17 cellular contexts compared by ENCODE assay signal in the genomic region with DNA sequence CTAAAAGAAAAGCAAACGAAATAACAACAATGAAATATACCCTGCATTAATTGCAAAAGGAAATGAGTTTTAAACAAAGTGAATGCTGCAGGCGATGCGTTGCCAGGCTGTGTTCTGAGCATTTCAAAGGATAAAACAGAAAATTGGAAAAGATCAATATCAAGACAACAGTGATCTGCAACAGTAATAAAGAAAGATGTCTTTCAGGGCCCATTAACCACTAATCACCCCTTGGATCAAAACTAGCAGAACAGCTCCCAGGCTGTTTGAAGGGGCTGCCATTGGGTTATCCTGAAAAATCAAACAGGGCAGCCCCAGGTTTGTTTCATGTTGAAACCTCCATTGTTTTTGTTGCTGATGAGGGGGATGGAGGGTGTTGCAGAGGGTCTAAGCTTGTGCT.
DNase-seq lines count a peak whose midpoint lies in the region; ATAC-seq and TF ChIP-seq lines count a peak whose summit lies in the region.
"Had no signal": no experiment of that assay in that cellular context is flagged by ENCODE, and none has a peak within 500 bp of the region (broad histone marks: within the 10 kb centered on the region; RNA-seq: fewer than 3 reads in every experiment).

No MANE protein-coding gene starts in this region.

- no peaks in the 10 kb centered on the region for H3K36me3 ChIP-seq in neural progenitor cell
- H3K36me3 ChIP-seq: BLaER1, HAP-1 had no signal

- no peaks in the 10 kb centered on the region for H3F3A ChIP-seq in neural progenitor cell (ENCODE audit: low read depth)

- no peak overlapping the region for H3K4me3 Mint-ChIP-seq in neural progenitor cell
- H3K4me3 Mint-ChIP-seq in glutamatergic neuron (ENCODE audit: unreplicated experiment), result no peak overlapping the region
- H3K4me3 Mint-ChIP-seq: CD14-positive monocyte; CD4-positive, alpha-beta memory T cell had no signal

- H3K27ac Mint-ChIP-seq in neural progenitor cell, result peak overlapping the region; percentile 24
- no peak overlapping the region for H3K27ac Mint-ChIP-seq in glutamatergic neuron (ENCODE audit: unreplicated experiment)
- H3K27ac Mint-ChIP-seq: CD14-positive monocyte; CD4-positive, alpha-beta memory T cell had no signal

- no peak for TF ChIP-seq CTCF in neural progenitor cell (IDR thresholded peaks at IDR 0.05)
- TF ChIP-seq CTCF in glutamatergic neuron (IDR thresholded peaks at IDR 0.05; ENCODE audit: partially characterized antibody, unreplicated experiment), result no peak

- H3K79me2 ChIP-seq in neural progenitor cell (ENCODE audit: low read depth), result no peaks in the 10 kb centered on the region

- no peaks in the 10 kb centered on the region for H3K4me1 Mint-ChIP-seq in neural progenitor cell
- no peaks in the 10 kb centered on the region for H3K4me1 Mint-ChIP-seq in glutamatergic neuron (ENCODE audit: low read depth, unreplicated experiment)
- H3K4me1 Mint-ChIP-seq: CD14-positive monocyte; CD4-positive, alpha-beta memory T cell had no signal

- no peak overlapping the region for H3K4me3 ChIP-seq in neural progenitor cell
- H3K4me3 ChIP-seq: A549, BLaER1, HAP-1 had no signal

- no peaks in the 10 kb centered on the region for H3K27me3 ChIP-seq in neural progenitor cell
- H3K27me3 ChIP-seq: BLaER1 had no signal

- no peak overlapping the region for H2AFZ ChIP-seq in neural progenitor cell (replicated peaks)

- peaks cover 10% of the 10 kb centered on the region for H3K4me1 ChIP-seq in neural progenitor cell
- H3K4me1 ChIP-seq: A549, BLaER1 had no signal

- H3K9me3 Mint-ChIP-seq in neural progenitor cell (peaks cover 11% of the 10 kb centered on the region), glutamatergic neuron (ENCODE audit: unreplicated experiment) (no peaks in the 10 kb centered on the region)

- no peaks in the 10 kb centered on the region for H4K20me1 ChIP-seq in neural progenitor cell (ENCODE audit: low read depth)
- H4K20me1 ChIP-seq: BLaER1 had no signal

- H3K9me3 ChIP-seq in neural progenitor cell (ENCODE audit: low read depth), result no peaks in the 10 kb centered on the region
- H3K9me3 ChIP-seq: A549 had no signal

- H3K9ac ChIP-seq in neural progenitor cell, result no peak overlapping the region
- H3K9ac ChIP-seq: BLaER1 had no signal

- H3K4me2 ChIP-seq in neural progenitor cell, result no peak overlapping the region
- H3K4me2 ChIP-seq: A549, BLaER1 had no signal

- ATAC-seq in SK-N-SH treated with all-trans-retinoic acid at 6 μM for 48 hours (no peak), GM18909 (IDR thresholded peaks at IDR 0.05; ENCODE audit: poor library complexity, unreplicated experiment) (no peak)
- ATAC-seq: A549 had no signal

- H3K27me3 Mint-ChIP-seq in neural progenitor cell (ENCODE audit: insufficient read depth, low read depth), result peaks cover 8% of the 10 kb centered on the region
- no peaks in the 10 kb centered on the region for H3K27me3 Mint-ChIP-seq in glutamatergic neuron (ENCODE audit: unreplicated experiment)

- no peak overlapping the region for H3K27ac ChIP-seq in neural progenitor cell
- H3K27ac ChIP-seq: 22Rv1, A549, BLaER1 had no signal

- DNase-seq in NCI-H748 (lab: John Stamatoyannopoulos, UW; ENCODE audit: unreplicated experiment), result peak; percentile 4
- DNase-seq in NCI-H748 treated with DMSO at 0.1 percent for 48 hours (lab: John Stamatoyannopoulos, UW), result no peak
- no peak for DNase-seq in neural progenitor cell (ENCODE audit: low spot score)
- DNase-seq in glutamatergic neuron, result no peak
- DNase-seq in NCI-H1417 (lab: John Stamatoyannopoulos, UW), result no peak
- DNase-seq: AML-193; Calu3; CD4-positive, alpha-beta memory T cell; DMS79 treated with DMSO at 0.1 percent for 48 hours; GF-D8 had no signal

- H3K36me3 Mint-ChIP-seq in neural progenitor cell, result no peaks in the 10 kb centered on the region
- peaks cover 5% of the 10 kb centered on the region for H3K36me3 Mint-ChIP-seq in glutamatergic neuron (ENCODE audit: unreplicated experiment)
- H3K36me3 Mint-ChIP-seq: CD14-positive monocyte; CD4-positive, alpha-beta memory T cell had no signal

TF ChIP-seq in SK-N-SH treated with all-trans-retinoic acid at 6 μM for 48 hours, 23 proteins besides CTCF, POLR2A, EP300 and RAD21:
- TF ChIP-seq TCF4 (CRISPR knock-in tag; IDR thresholded peaks at IDR 0.05; ENCODE audit: borderline replicate concordance) (peak; percentile 21; the same call in 1 of the 2 replicates), SNAI2 (CRISPR knock-in tag; IDR thresholded peaks at IDR 0.05) (no peak)
TF ChIP-seq in SK-N-SH treated with all-trans-retinoic acid at 6 μM for 48 hours: peak in this region for 1.
